1 cellular context compared by ENCODE assay signal in genomic region chr19:10120538-10121198, GRCh38.
TF ChIP-seq lines count a peak whose summit lies in the region.

No MANE protein-coding gene starts in this region.

TF ChIP-seq in HepG2, 621 proteins besides CTCF, POLR2A, EP300 and RAD21:
- no peak for TF ChIP-seq ZNF296 (CRISPR knock-in tag; conservative IDR thresholded peaks at IDR 0.05)
- peak; percentile 54; the same call in 1 of the 2 replicates for TF ChIP-seq ZNF121 (CRISPR knock-in tag; IDR thresholded peaks at IDR 0.05)
